Comparison of ENCODE assay signal across 8 cellular contexts in the genomic region with DNA sequence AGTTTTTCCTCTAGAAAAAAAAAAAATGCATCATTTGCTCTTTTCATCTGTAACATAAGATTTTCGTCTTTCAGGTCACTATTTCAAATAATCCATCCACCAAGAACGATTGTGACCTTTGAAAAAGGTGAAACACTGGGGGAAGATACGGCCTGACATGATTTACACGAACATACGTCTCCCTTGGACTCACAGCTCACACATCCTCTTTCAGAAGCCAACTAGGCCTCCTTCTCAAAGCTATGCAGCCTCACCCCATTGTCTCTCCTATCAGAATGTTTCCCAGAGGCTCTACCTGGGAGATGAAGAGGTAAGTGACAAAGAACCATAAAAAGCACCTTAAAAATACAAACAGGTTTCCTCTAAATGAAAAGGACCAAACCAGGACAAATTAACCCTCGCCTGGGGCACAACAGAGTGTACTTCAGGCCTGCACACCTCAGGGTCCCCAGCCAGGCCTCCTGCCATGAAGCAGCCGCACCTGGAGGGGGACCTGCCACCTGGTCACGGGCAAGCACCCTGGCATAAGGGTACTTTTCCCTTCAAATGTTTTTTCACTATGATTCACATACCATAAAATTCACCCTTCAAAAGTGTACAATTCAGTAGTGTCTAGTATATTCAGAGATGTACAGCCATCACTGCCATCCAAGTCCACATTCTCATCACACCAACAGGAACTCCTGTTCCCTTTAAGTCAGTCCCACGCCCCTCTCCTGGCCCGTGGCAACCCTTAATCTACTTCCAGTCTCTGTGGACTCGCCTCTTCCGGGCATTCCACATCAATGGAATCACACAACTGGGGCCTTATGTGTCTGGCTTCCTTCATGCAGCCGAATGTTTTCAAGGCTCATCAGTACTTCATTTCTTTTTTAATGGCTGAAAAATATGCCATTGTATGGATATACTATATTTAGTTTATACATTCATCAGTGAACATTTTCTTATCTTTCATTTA. TPM values are rescaled to one million over a fixed set of nuclear protein-coding genes. Genes with fewer than 3 reads are reported as not detected.
DNase-seq lines count a peak whose midpoint lies in the region; ATAC-seq, FAIRE-seq and TF ChIP-seq lines count a peak whose summit lies in the region.

No MANE protein-coding gene starts in this region.

- WGBS in spleen, 5 donors: 61 to 69% (median 64%) methylated on average over 13 of the region's 13 CpGs

- peaks cover 56 to 100% (median 84%) of the 10 kb centered on the region in 6 donors for H3K4me1 ChIP-seq in spleen

- no peak overlapping the region for H3K4me3 ChIP-seq in fibroblast of villous mesenchyme (ENCODE audit: low read depth, low read length)
- H3K4me3 ChIP-seq in spleen: peak overlapping the region in 1 of 8 donors; percentile 97

- H3K4me1 Mint-ChIP-seq in activated T-cell treated with anti-CD3 and anti-CD28 coated beads, Interleukin-2, amount 50 U/mL, for 4 hours (ENCODE audit: low read depth): peaks cover 64% of the 10 kb centered on the region

- FAIRE-seq in RCC 7860 (lab: Jason Lieb, UNC) (peak; percentile 16), D721Med (lab: Jason Lieb, UNC) (no peak)

- intact Hi-C loops in spleen (cut with DNase I; ENCODE audit: low total_unique reads) (no loop called here), left colon (cut with DNase I, micrococcal nuclease) (no loop called here)

- ATAC-seq in GM18517 (IDR thresholded peaks at IDR 0.05; ENCODE audit: unreplicated experiment) (peak; percentile 46), HG02642 (IDR thresholded peaks at IDR 0.05; ENCODE audit: poor library complexity, unreplicated experiment) (peak; percentile 38), left colon (no peak)
- ATAC-seq in activated T-cell treated with anti-CD3 and anti-CD28 coated beads, Interleukin-2, amount 50 U/mL, for 4 hours: no peak

- H3K36me3 Mint-ChIP-seq in activated T-cell treated with anti-CD3 and anti-CD28 coated beads, Interleukin-2, amount 50 U/mL, for 4 hours (ENCODE audit: insufficient read depth): peaks cover 25% of the 10 kb centered on the region

- peaks cover 0 to 41% (median 13%) of the 10 kb centered on the region in 6 donors for H3K36me3 ChIP-seq in spleen

- H3K4me3 Mint-ChIP-seq in activated T-cell treated with anti-CD3 and anti-CD28 coated beads, Interleukin-2, amount 50 U/mL, for 4 hours: no peak overlapping the region

- no peaks in the 10 kb centered on the region for H3K9me3 Mint-ChIP-seq in activated T-cell treated with anti-CD3 and anti-CD28 coated beads, Interleukin-2, amount 50 U/mL, for 4 hours

- no peaks in the 10 kb centered on the region for H3K27me3 ChIP-seq in spleen (replicated peaks in 1 of 7)

- H3K27ac ChIP-seq in spleen: peak overlapping the region in 7 of 8 donors; percentile 78 to 98 (median 94)

- TF ChIP-seq CTCF in fibroblast of villous mesenchyme (IDR thresholded peaks at IDR 0.05; ENCODE audit: insufficient read depth, low read depth, low read length) (no peak), spleen (IDR thresholded peaks at IDR 0.05 in 8 of 11, conservative IDR thresholded peaks at IDR 0.05 in 3 of 11) (no peak), D721Med (IDR thresholded peaks at IDR 0.05; ENCODE audit: insufficient read depth, missing control alignments) (no peak)

- peak; percentile 52 for DNase-seq in RCC 7860 (ENCODE audit: low spot score)
- DNase-seq in fibroblast of villous mesenchyme (ENCODE audit: low read depth): peak; percentile 68
- no peak for DNase-seq in spleen
- no peak for DNase-seq in D721Med (ENCODE audit: insufficient read length, low spot score)
- no peak for DNase-seq in left colon
- DNase-seq in activated T-cell treated with anti-CD3 and anti-CD28 coated beads, Interleukin-2, amount 50 U/mL, for 4 hours: no peak

- H3K9me3 ChIP-seq in spleen: no peaks in the 10 kb centered on the region

- no peak for TF ChIP-seq POLR2A in spleen (IDR thresholded peaks at IDR 0.05)

- no peaks in the 10 kb centered on the region for H3K27me3 Mint-ChIP-seq in activated T-cell treated with anti-CD3 and anti-CD28 coated beads, Interleukin-2, amount 50 U/mL, for 4 hours (ENCODE audit: low read depth)

RNA-seq across cellular contexts. Expression of a gene that starts 5.4 kb away (rescaled TPM):
- total RNA-seq in fibroblast of villous mesenchyme: 39.0 and 49.2 TPM in 2 replicates
- 10 to 100 TPM; 37.8 to 92.4 (median 49.0) TPM for total RNA-seq in spleen
- polyA plus RNA-seq in spleen: 10 to 100 TPM; 19.0 to 22.7 (median 21.6) TPM
- 10 to 100 TPM; 14.4 to 16.0 TPM for total RNA-seq in left colon
- 10 to 100 TPM; 15.8 to 19.8 (median 18.6) TPM for total RNA-seq in activated T-cell treated with anti-CD3 and anti-CD28 coated beads, Interleukin-2, amount 50 U/mL, for 4 hours

RNA-seq across cellular contexts. Expression of a gene that starts 34.9 kb away (rescaled TPM):
- total RNA-seq in fibroblast of villous mesenchyme (under 0.01 TPM in 1 of 2 replicates, not detected in the other), spleen (10 to 100 TPM in 6 of 7 donors, 1 to 10 TPM in 1; 7.8 to 41.4 (median 21.3) TPM), left colon (not detected)
- polyA plus RNA-seq in spleen: 1 to 10 TPM in 2 of 3 donors, under 1 TPM in 1; 0.41 to 3.2 (median 1.6) TPM
- total RNA-seq in activated T-cell treated with anti-CD3 and anti-CD28 coated beads, Interleukin-2, amount 50 U/mL, for 4 hours: under 1 TPM; 0.08 to 0.18 (median 0.15) TPM

Comparison
In these comparisons a context has a peak if more than half of its experiments do, and no peak if none do; other contexts are left out.
1. ATAC-seq: peak in GM18517 (single experiment) and HG02642 (single experiment); none in left colon (single experiment) and activated T-cell treated with anti-CD3 and anti-CD28 coated beads, Interleukin-2, amount 50 U/mL, for 4 hours (0 of 2).
2. DNase-seq: peak in RCC 7860 (single experiment) and fibroblast of villous mesenchyme (single experiment); none in spleen (single experiment), D721Med (single experiment), left colon (0 of 2) and activated T-cell treated with anti-CD3 and anti-CD28 coated beads, Interleukin-2, amount 50 U/mL, for 4 hours (single experiment).